2 cellular contexts compared by ENCODE assay signal in genomic region chr3:152235709-152236298, GRCh38.
TF ChIP-seq lines count a peak whose summit lies in the region.

No MANE protein-coding gene starts in this region.

TF ChIP-seq in HCT116, 20 proteins besides CTCF, POLR2A, EP300 and RAD21 (continued from another document):
- TF ChIP-seq REST (IDR thresholded peaks at IDR 0.05; ENCODE audit: low read depth) (no peak), ZBTB33 (IDR thresholded peaks at IDR 0.05; ENCODE audit: extremely low read depth, insufficient replicate concordance, low read length) (no peak), SIN3A (IDR thresholded peaks at IDR 0.05; ENCODE audit: low read depth) (no peak)

TF ChIP-seq in HEK293T, 16 proteins besides CTCF, POLR2A, EP300 and RAD21 (continued from another document):
- TF ChIP-seq FOXK2 (IDR thresholded peaks at IDR 0.05) (no peak), NFRKB (IDR thresholded peaks at IDR 0.05) (no peak), HDGF (IDR thresholded peaks at IDR 0.05; ENCODE audit: borderline replicate concordance) (no peak), TARDBP (IDR thresholded peaks at IDR 0.05) (no peak), SP1 (IDR thresholded peaks at IDR 0.05) (no peak), SUZ12 (IDR thresholded peaks at IDR 0.05) (no peak), ZNF384 (IDR thresholded peaks at IDR 0.05) (no peak), L3MBTL2 (conservative IDR thresholded peaks at IDR 0.05) (no peak), FOXA1 (IDR thresholded peaks at IDR 0.05) (no peak), BHLHE40 (IDR thresholded peaks at IDR 0.05; ENCODE audit: borderline replicate concordance) (no peak), ELF4 (IDR thresholded peaks at IDR 0.05) (no peak)
